Comparison of ENCODE assay signal across 11 cellular contexts in genomic region chr17:9244066-9245052, GRCh38.
A peak's percentile ranks its signal among the peaks of the same experiment; 100 is the strongest.
DNase-seq lines count a peak whose midpoint lies in the region; ATAC-seq and TF ChIP-seq lines count a peak whose summit lies in the region.
"Had no signal": no experiment of that assay in that cellular context is flagged by ENCODE, and none has a peak within 500 bp of the region (broad histone marks: within the 10 kb centered on the region; RNA-seq: fewer than 3 reads in every experiment).

No MANE protein-coding gene starts in this region.

- peak; percentile 62 for DNase-seq in MV-4-11 (lab: John Stamatoyannopoulos, UW)
- DNase-seq in coronary artery (ENCODE audit: low spot score): no peak
- peak; percentile 29 to 70 (median 53) for DNase-seq in mucosa of descending colon
- DNase-seq in upper lobe of left lung: peak in 1 of 2 donors; percentile 89
- no peak for DNase-seq in neural progenitor cell (ENCODE audit: low spot score)
- DNase-seq: DMS79 treated with DMSO at 0.1 percent for 48 hours, NCI-H1105 treated with DMSO at 0.1 percent for 48 hours had no signal

- H3K4me3 ChIP-seq in coronary artery: no peak overlapping the region
- no peak overlapping the region for H3K4me3 ChIP-seq in mucosa of descending colon
- H3K4me3 ChIP-seq in upper lobe of left lung: no peak overlapping the region
- no peak overlapping the region for H3K4me3 ChIP-seq in neural progenitor cell

- TF ChIP-seq EP300 in upper lobe of left lung (IDR thresholded peaks at IDR 0.05): no peak

- H3K9me3 ChIP-seq in mucosa of descending colon (no peaks in the 10 kb centered on the region), upper lobe of left lung (no peaks in the 10 kb centered on the region), neural progenitor cell (ENCODE audit: low read depth) (no peaks in the 10 kb centered on the region)

- intact Hi-C loops in mucosa of descending colon (cut with DNase I, micrococcal nuclease): no loop called here

- TF ChIP-seq CTCF in coronary artery (IDR thresholded peaks at IDR 0.05) (no peak), mucosa of descending colon (IDR thresholded peaks at IDR 0.05) (no peak), upper lobe of left lung (IDR thresholded peaks at IDR 0.05) (no peak), neural progenitor cell (IDR thresholded peaks at IDR 0.05) (no peak)

- H3F3A ChIP-seq in neural progenitor cell (ENCODE audit: low read depth): peaks cover under 1% of the 10 kb centered on the region

- H3K27me3 ChIP-seq in upper lobe of left lung (no peaks in the 10 kb centered on the region), neural progenitor cell (peaks cover 27% of the 10 kb centered on the region)

- ATAC-seq in mucosa of descending colon: no peak
- no peak for ATAC-seq in upper lobe of left lung (ENCODE audit: low FRiP score in 2 of 2)
- no peak for ATAC-seq in GM18858 (IDR thresholded peaks at IDR 0.05; ENCODE audit: unreplicated experiment)
- ATAC-seq in HG03139 (IDR thresholded peaks at IDR 0.05; ENCODE audit: unreplicated experiment): no peak

- H3K27me3 Mint-ChIP-seq in neural progenitor cell (ENCODE audit: insufficient read depth, low read depth): peaks cover 9% of the 10 kb centered on the region

- no peak overlapping the region for H3K4me3 Mint-ChIP-seq in neural progenitor cell
- H3K4me3 Mint-ChIP-seq: T-helper 1 cell treated with Interleukin-12 subunit alpha and Interleukin-12 subunit beta and Interleukin-4 antibody, amounts not matched to agents 30 μg/mL and 1 μg/mL, for 36 hours had no signal

- H3K4me2 ChIP-seq in neural progenitor cell: no peak overlapping the region

- H3K4me1 Mint-ChIP-seq in neural progenitor cell: peaks cover 33% of the 10 kb centered on the region

- H3K36me3 Mint-ChIP-seq in neural progenitor cell: no peaks in the 10 kb centered on the region

- H3K36me3 ChIP-seq in mucosa of descending colon (ENCODE audit: low read depth) (no peaks in the 10 kb centered on the region), upper lobe of left lung (peaks cover 0 to 12% (median 3%) of the 10 kb centered on the region in 4 donors), neural progenitor cell (no peaks in the 10 kb centered on the region)

- H3K9ac ChIP-seq in neural progenitor cell: no peak overlapping the region
- H3K9ac ChIP-seq: parathyroid adenoma had no signal

- H2AFZ ChIP-seq in neural progenitor cell (replicated peaks): no peak overlapping the region
- H2AFZ ChIP-seq: parathyroid adenoma had no signal

- H3K9me3 Mint-ChIP-seq in neural progenitor cell: no peaks in the 10 kb centered on the region
- H3K9me3 Mint-ChIP-seq: T-helper 1 cell treated with Interleukin-12 subunit alpha and Interleukin-12 subunit beta and Interleukin-4 antibody, amounts not matched to agents 30 μg/mL and 1 μg/mL, for 36 hours had no signal

- H3K27ac ChIP-seq in coronary artery: peak overlapping the region; percentile 56 to 63
- H3K27ac ChIP-seq in upper lobe of left lung: peak overlapping the region; percentile 18 to 64 (median 28)
- no peak overlapping the region for H3K27ac ChIP-seq in neural progenitor cell
- H3K27ac ChIP-seq: parathyroid adenoma had no signal

- H3K79me2 ChIP-seq in neural progenitor cell (ENCODE audit: low read depth): no peaks in the 10 kb centered on the region
- H3K79me2 ChIP-seq: parathyroid adenoma had no signal

- 74 to 75% methylated on average over 21 of the region's 21 CpGs for WGBS in upper lobe of left lung, 2 donors

- H4K20me1 ChIP-seq in neural progenitor cell (ENCODE audit: low read depth): peaks cover 39% of the 10 kb centered on the region

- H3K4me1 ChIP-seq in mucosa of descending colon (ENCODE audit: low read depth) (peaks cover 14% of the 10 kb centered on the region), upper lobe of left lung (peaks cover 12 to 25% (median 21%) of the 10 kb centered on the region in 4 donors), neural progenitor cell (peaks cover 4% of the 10 kb centered on the region)

- TF ChIP-seq POLR2A in upper lobe of left lung (IDR thresholded peaks at IDR 0.05): no peak

- no peak overlapping the region for H3K27ac Mint-ChIP-seq in neural progenitor cell
- H3K27ac Mint-ChIP-seq: T-helper 1 cell treated with Interleukin-12 subunit alpha and Interleukin-12 subunit beta and Interleukin-4 antibody, amounts not matched to agents 30 μg/mL and 1 μg/mL, for 36 hours had no signal

Comparison
In these comparisons a context has a peak if more than half of its experiments do, and no peak if none do; other contexts are left out.
1. DNase-seq: peak in MV-4-11 (single experiment) and mucosa of descending colon (3 of 3); none in coronary artery (single experiment) and neural progenitor cell (single experiment).